In the genomic region with DNA sequence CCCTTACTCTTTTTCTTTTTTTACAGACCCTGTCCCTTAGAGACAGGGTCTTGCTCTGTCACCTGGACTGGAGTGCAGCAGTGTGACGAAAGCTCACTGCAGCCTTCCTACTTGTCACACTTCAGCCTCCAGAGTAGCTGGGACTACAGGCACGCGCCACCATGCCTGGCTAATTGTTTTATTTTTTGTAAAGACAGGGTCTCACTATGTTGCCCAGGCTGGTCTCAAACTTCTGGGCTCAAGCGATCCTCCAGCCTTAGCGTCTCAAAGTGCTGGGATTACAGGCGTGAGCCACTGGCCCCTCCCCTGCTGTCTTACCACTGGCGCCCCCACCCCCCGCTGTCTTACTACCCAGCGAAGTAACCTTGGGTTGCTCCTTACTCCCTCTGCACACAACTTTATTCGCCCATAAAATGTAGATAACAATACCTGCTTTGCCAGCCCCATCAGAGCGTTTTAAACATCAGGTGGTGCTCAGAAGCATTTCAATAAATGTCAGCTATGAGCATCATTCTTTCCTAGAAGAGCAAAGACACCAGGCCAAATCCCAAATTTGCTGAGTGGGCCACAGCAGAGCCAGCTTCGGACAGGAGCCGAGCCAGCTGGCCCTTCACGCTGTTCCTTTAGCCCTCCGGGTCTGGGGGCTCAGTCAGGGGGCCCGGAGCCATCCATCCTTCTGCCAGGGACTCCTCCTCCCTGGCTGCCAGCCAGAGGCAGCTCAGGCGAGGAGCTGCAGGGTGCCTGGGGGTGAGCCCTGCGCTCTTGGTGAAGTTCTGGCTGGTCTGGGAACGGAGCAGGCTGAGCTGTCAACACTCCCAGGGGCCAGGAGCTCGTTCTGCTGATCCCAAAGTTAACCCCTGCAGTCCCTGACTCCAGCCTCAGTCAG, we compare ENCODE assay signal across 1 cellular context.
TF ChIP-seq lines count a peak whose summit lies in the region.

No MANE protein-coding gene starts in this region.

TF ChIP-seq in GM23338, 12 proteins besides CTCF, POLR2A, EP300 and RAD21 (continued from another document):
- TF ChIP-seq, protein P1, sequence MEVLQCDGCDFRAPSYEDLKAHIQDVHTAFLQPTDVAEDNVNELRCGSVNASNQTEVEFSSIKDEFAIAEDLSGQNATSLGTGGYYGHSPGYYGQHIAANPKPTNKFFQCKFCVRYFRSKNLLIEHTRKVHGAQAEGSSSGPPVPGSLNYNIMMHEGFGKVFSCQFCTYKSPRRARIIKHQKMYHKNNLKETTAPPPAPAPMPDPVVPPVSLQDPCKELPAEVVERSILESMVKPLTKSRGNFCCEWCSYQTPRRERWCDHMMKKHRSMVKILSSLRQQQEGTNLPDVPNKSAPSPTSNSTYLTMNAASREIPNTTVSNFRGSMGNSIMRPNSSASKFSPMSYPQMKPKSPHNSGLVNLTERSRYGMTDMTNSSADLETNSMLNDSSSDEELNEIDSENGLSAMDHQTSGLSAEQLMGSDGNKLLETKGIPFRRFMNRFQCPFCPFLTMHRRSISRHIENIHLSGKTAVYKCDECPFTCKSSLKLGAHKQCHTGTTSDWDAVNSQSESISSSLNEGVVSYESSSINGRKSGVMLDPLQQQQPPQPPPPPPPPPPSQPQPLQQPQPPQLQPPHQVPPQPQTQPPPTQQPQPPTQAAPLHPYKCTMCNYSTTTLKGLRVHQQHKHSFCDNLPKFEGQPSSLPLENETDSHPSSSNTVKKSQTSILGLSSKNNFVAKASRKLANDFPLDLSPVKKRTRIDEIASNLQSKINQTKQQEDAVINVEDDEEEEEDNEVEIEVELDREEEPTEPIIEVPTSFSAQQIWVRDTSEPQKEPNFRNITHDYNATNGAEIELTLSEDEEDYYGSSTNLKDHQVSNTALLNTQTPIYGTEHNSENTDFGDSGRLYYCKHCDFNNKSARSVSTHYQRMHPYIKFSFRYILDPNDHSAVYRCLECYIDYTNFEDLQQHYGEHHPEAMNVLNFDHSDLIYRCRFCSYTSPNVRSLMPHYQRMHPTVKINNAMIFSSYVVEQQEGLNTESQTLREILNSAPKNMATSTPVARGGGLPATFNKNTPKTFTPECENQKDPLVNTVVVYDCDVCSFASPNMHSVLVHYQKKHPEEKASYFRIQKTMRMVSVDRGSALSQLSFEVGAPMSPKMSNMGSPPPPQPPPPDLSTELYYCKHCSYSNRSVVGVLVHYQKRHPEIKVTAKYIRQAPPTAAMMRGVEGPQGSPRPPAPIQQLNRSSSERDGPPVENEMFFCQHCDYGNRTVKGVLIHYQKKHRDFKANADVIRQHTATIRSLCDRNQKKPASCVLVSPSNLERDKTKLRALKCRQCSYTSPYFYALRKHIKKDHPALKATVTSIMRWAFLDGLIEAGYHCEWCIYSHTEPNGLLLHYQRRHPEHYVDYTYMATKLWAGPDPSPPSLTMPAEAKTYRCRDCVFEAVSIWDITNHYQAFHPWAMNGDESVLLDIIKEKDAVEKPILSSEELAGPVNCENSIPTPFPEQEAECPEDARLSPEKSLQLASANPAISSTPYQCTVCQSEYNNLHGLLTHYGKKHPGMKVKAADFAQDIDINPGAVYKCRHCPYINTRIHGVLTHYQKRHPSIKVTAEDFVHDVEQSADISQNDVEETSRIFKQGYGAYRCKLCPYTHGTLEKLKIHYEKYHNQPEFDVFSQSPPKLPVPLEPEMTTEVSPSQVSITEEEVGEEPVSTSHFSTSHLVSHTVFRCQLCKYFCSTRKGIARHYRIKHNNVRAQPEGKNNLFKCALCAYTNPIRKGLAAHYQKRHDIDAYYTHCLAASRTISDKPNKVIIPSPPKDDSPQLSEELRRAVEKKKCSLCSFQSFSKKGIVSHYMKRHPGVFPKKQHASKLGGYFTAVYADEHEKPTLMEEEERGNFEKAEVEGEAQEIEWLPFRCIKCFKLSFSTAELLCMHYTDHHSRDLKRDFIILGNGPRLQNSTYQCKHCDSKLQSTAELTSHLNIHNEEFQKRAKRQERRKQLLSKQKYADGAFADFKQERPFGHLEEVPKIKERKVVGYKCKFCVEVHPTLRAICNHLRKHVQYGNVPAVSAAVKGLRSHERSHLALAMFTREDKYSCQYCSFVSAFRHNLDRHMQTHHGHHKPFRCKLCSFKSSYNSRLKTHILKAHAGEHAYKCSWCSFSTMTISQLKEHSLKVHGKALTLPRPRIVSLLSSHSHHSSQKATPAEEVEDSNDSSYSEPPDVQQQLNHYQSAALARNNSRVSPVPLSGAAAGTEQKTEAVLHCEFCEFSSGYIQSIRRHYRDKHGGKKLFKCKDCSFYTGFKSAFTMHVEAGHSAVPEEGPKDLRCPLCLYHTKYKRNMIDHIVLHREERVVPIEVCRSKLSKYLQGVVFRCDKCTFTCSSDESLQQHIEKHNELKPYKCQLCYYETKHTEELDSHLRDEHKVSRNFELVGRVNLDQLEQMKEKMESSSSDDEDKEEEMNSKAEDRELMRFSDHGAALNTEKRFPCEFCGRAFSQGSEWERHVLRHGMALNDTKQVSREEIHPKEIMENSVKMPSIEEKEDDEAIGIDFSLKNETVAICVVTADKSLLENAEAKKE (CRISPR knock-in tag; IDR thresholded peaks at IDR 0.05), result no peak
- TF ChIP-seq EZH2 (IDR thresholded peaks at IDR 0.05; ENCODE audit: low read depth, unreplicated experiment) (no peak), POLR2AphosphoS5 (IDR thresholded peaks at IDR 0.05; ENCODE audit: low read depth) (no peak), EZH2phosphoT487 (IDR thresholded peaks at IDR 0.05; ENCODE audit: unreplicated experiment) (no peak), ZNF331 (CRISPR knock-in tag; IDR thresholded peaks at IDR 0.05; ENCODE audit: low read depth) (no peak), CREB1 (CRISPR knock-in tag; IDR thresholded peaks at IDR 0.05; ENCODE audit: low read depth) (no peak), NANOG (IDR thresholded peaks at IDR 0.05; ENCODE audit: borderline replicate concordance) (no peak), ZNF114 (CRISPR knock-in tag; IDR thresholded peaks at IDR 0.05) (no peak)
- TF ChIP-seq, protein P2, sequence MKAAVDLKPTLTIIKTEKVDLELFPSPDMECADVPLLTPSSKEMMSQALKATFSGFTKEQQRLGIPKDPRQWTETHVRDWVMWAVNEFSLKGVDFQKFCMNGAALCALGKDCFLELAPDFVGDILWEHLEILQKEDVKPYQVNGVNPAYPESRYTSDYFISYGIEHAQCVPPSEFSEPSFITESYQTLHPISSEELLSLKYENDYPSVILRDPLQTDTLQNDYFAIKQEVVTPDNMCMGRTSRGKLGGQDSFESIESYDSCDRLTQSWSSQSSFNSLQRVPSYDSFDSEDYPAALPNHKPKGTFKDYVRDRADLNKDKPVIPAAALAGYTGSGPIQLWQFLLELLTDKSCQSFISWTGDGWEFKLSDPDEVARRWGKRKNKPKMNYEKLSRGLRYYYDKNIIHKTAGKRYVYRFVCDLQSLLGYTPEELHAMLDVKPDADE (IDR thresholded peaks at IDR 0.05), result no peak
- TF ChIP-seq, protein P3, sequence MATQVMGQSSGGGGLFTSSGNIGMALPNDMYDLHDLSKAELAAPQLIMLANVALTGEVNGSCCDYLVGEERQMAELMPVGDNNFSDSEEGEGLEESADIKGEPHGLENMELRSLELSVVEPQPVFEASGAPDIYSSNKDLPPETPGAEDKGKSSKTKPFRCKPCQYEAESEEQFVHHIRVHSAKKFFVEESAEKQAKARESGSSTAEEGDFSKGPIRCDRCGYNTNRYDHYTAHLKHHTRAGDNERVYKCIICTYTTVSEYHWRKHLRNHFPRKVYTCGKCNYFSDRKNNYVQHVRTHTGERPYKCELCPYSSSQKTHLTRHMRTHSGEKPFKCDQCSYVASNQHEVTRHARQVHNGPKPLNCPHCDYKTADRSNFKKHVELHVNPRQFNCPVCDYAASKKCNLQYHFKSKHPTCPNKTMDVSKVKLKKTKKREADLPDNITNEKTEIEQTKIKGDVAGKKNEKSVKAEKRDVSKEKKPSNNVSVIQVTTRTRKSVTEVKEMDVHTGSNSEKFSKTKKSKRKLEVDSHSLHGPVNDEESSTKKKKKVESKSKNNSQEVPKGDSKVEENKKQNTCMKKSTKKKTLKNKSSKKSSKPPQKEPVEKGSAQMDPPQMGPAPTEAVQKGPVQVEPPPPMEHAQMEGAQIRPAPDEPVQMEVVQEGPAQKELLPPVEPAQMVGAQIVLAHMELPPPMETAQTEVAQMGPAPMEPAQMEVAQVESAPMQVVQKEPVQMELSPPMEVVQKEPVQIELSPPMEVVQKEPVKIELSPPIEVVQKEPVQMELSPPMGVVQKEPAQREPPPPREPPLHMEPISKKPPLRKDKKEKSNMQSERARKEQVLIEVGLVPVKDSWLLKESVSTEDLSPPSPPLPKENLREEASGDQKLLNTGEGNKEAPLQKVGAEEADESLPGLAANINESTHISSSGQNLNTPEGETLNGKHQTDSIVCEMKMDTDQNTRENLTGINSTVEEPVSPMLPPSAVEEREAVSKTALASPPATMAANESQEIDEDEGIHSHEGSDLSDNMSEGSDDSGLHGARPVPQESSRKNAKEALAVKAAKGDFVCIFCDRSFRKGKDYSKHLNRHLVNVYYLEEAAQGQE (IDR thresholded peaks at IDR 0.05; ENCODE audit: unreplicated experiment), result no peak
TF ChIP-seq in GM23338: peak in this region for 0.
